Comparison of ENCODE assay signal across 28 cellular contexts in genomic region chr6:41615311-41615710, GRCh38. TPM values are rescaled to one million over a fixed set of nuclear protein-coding genes. Genes with fewer than 3 reads are reported as not detected.
"Had no signal": no experiment of that assay in that cellular context is flagged by ENCODE, and none has a peak within 500 bp of the region (broad histone marks: within the 10 kb centered on the region; RNA-seq: fewer than 3 reads in every experiment).

No MANE protein-coding gene starts in this region.

- H3K27me3 ChIP-seq: ovary, right lobe of liver, sigmoid colon, suprapubic skin, testis, transverse colon, upper lobe of left lung, vagina had no signal

- H2AFZ ChIP-seq: parathyroid adenoma had no signal

- H3K9ac ChIP-seq: parathyroid adenoma had no signal

- H3K9me3 ChIP-seq: ovary, right lobe of liver, sigmoid colon, suprapubic skin, testis, tibial artery, transverse colon, upper lobe of left lung, vagina had no signal

- FAIRE-seq: small intestine, urothelium cell line had no signal

- H3K79me2 ChIP-seq: parathyroid adenoma had no signal

- ATAC-seq: naive thymus-derived CD8-positive, alpha-beta T cell; natural killer cell treated with Interleukin-12 subunit alpha and Interleukin-12 subunit beta and Interleukin-15 and Interleukin-18, amount 100 ng/mL, for 72 hours; psoas muscle; right cardiac atrium; right lobe of liver; stimulated activated memory B cell treated with anti-CD40 and anti-IgM and Interleukin-4, amounts not matched to agents 10 μg/mL and 1 μg/mL and 100 μg/mL, for 72 hours; stimulated activated naive CD8-positive, alpha-beta T cell treated with anti-CD3 and anti-CD28 coated beads, Interleukin-15, amount 100 ng/mL, for 72 hours; stimulated activated naive CD8-positive, alpha-beta T cell treated with anti-CD3 and anti-CD28 coated beads, Interleukin-15, Interleukin-2, amounts not matched to agents 100 U/mL and 50 U/mL, for 24 hours had no signal

- H3K4me1 ChIP-seq: parathyroid adenoma, psoas muscle, right lobe of liver, sigmoid colon, suprapubic skin, testis, tibial artery, transverse colon, upper lobe of left lung, vagina had no signal

- H3K36me3 ChIP-seq: ovary, right lobe of liver, sigmoid colon, suprapubic skin, tibial artery, transverse colon, upper lobe of left lung, vagina had no signal

- DNase-seq: naive B cell; nephron progenitor cell; occipital lobe; ovary; psoas muscle; right cardiac atrium; right lobe of liver; sigmoid colon; small intestine; stimulated activated CD4-positive, alpha-beta T cell treated with anti-CD3 and anti-CD28 coated beads, Interleukin-15, amount 100 ng/mL, for 24 hours; stimulated activated CD4-positive, alpha-beta T cell treated with anti-CD3 and anti-CD28 coated beads, Interleukin-4, amount 100 ng/mL, for 1 hour; stimulated activated CD4-positive, alpha-beta T cell treated with anti-CD3 and anti-CD28 coated beads, Interleukin-4, amount 100 ng/mL, for 4 hours; stimulated activated CD8-positive, alpha-beta memory T cell treated with anti-CD3 and anti-CD28 coated beads, Interleukin-4, amount 100 ng/mL, for 48 hours; stimulated activated naive CD4-positive, alpha-beta T cell; stimulated activated naive CD8-positive, alpha-beta T cell treated with anti-CD3 and anti-CD28 coated beads, Interleukin-15, amount 100 ng/mL, for 72 hours; stimulated activated naive CD8-positive, alpha-beta T cell treated with anti-CD3 and anti-CD28 coated beads, Interleukin-15, Interleukin-2, amounts not matched to agents 100 U/mL and 50 U/mL, for 24 hours; substantia nigra; testis; transverse colon; upper lobe of left lung had no signal

- H3K27ac ChIP-seq: ovary, parathyroid adenoma, psoas muscle, right lobe of liver, sigmoid colon, suprapubic skin, testis, tibial artery, transverse colon, upper lobe of left lung, vagina had no signal

- H3K4me3 ChIP-seq: ovary, psoas muscle, right lobe of liver, sigmoid colon, suprapubic skin, testis, tibial artery, transverse colon, upper lobe of left lung, vagina had no signal

RNA-seq across cellular contexts. Expression of gene MDFI, which starts 23.0 kb away (rescaled TPM):
- total RNA-seq: naive thymus-derived CD8-positive, alpha-beta T cell; natural killer cell treated with Interleukin-12 subunit alpha and Interleukin-12 subunit beta and Interleukin-15 and Interleukin-18, amount 100 ng/mL, for 72 hours had no signal
- polyA plus RNA-seq: naive thymus-derived CD8-positive, alpha-beta T cell had no signal
